ENCODE assay signal across 33 cellular contexts in genomic region chr3:157065201-157065600, GRCh38.
DNase-seq lines count a peak whose midpoint lies in the region; ATAC-seq and TF ChIP-seq lines count a peak whose summit lies in the region.
"Had no signal": no experiment of that assay in that cellular context is flagged by ENCODE, and none has a peak within 500 bp of the region (broad histone marks: within the 10 kb centered on the region; RNA-seq: fewer than 3 reads in every experiment).

No MANE protein-coding gene starts in this region.

- H3K4me3 Mint-ChIP-seq in T-helper 17 cell, result no peak overlapping the region
- H3K4me3 Mint-ChIP-seq in stimulated activated memory B cell treated with anti-CD40 and anti-IgM and Interleukin-4, amounts not matched to agents 10 μg/mL and 1 μg/mL and 100 μg/mL, for 72 hours, result no peak overlapping the region
- H3K4me3 Mint-ChIP-seq: brain; neural crest cell; stimulated activated naive CD8-positive, alpha-beta T cell treated with anti-CD3 and anti-CD28 coated beads, Interleukin-15, Interleukin-2, amounts not matched to agents 100 ng/mL and 50 ng/mL, for 24 hours had no signal

- H3K4me1 ChIP-seq in testis, result no peaks in the 10 kb centered on the region
- H3K4me1 ChIP-seq: uterus had no signal

- H3K9me3 ChIP-seq in T-helper 17 cell (ENCODE audit: control insufficient read depth, low read length, poor library complexity, severe bottlenecking), result no peaks in the 10 kb centered on the region
- H3K9me3 ChIP-seq in testis, result no peaks in the 10 kb centered on the region
- H3K9me3 ChIP-seq: Caco-2, left ventricle myocardium inferior, uterus had no signal

- peaks cover 5% of the 10 kb centered on the region for H3K27me3 Mint-ChIP-seq in T-helper 17 cell
- H3K27me3 Mint-ChIP-seq in stimulated activated memory B cell treated with anti-CD40 and anti-IgM and Interleukin-4, amounts not matched to agents 10 μg/mL and 1 μg/mL and 100 μg/mL, for 72 hours, result peaks cover 8% of the 10 kb centered on the region
- H3K27me3 Mint-ChIP-seq: brain had no signal

- H3K27me3 ChIP-seq in testis, result no peaks in the 10 kb centered on the region
- H3K27me3 ChIP-seq: hepatocyte, uterus had no signal

- H3K36me3 Mint-ChIP-seq in T-helper 17 cell (ENCODE audit: low read depth), result no peaks in the 10 kb centered on the region
- H3K36me3 Mint-ChIP-seq in stimulated activated memory B cell treated with anti-CD40 and anti-IgM and Interleukin-4, amounts not matched to agents 10 μg/mL and 1 μg/mL and 100 μg/mL, for 72 hours, result no peaks in the 10 kb centered on the region
- H3K36me3 Mint-ChIP-seq: brain had no signal

- no peak for TF ChIP-seq CTCF in testis (IDR thresholded peaks at IDR 0.05)

- peaks cover 31% of the 10 kb centered on the region for H3K4me1 Mint-ChIP-seq in T-helper 17 cell
- peaks cover 30% of the 10 kb centered on the region for H3K4me1 Mint-ChIP-seq in stimulated activated memory B cell treated with anti-CD40 and anti-IgM and Interleukin-4, amounts not matched to agents 10 μg/mL and 1 μg/mL and 100 μg/mL, for 72 hours

- no peak for ATAC-seq in T-helper 17 cell
- ATAC-seq in stimulated activated memory B cell treated with anti-CD40 and anti-IgM and Interleukin-4, amounts not matched to agents 10 μg/mL and 1 μg/mL and 100 μg/mL, for 72 hours, result no peak
- no peak for ATAC-seq in GM21423 (IDR thresholded peaks at IDR 0.05; ENCODE audit: unreplicated experiment)

- H3K36me3 ChIP-seq in testis (ENCODE audit: low read depth, missing control alignments), result no peaks in the 10 kb centered on the region
- H3K36me3 ChIP-seq: left ventricle myocardium inferior, uterus had no signal

- H3K9me3 Mint-ChIP-seq in stimulated activated memory B cell treated with anti-CD40 and anti-IgM and Interleukin-4, amounts not matched to agents 10 μg/mL and 1 μg/mL and 100 μg/mL, for 72 hours, result no peaks in the 10 kb centered on the region
- H3K9me3 Mint-ChIP-seq: activated T-helper 2 cell treated with anti-CD3 and anti-CD28 coated beads, Interferon-gamma antibody, Interleukin-2, Interleukin-4, amounts not matched to agents 10 μg/mL and 5 μg/mL and 100 μg/mL, durations not matched to agents 14 hours and 24 hours and 36 hours; neural crest cell; stimulated activated naive CD8-positive, alpha-beta T cell treated with anti-CD3 and anti-CD28 coated beads, Interleukin-15, Interleukin-2, amounts not matched to agents 100 ng/mL and 50 ng/mL, for 24 hours had no signal

- TF ChIP-seq POLR2A in testis (IDR thresholded peaks at IDR 0.05), result no peak

- peak in 2 of 3 experiments; percentile 24 to 64 for DNase-seq in NCI-H1417 (lab: John Stamatoyannopoulos, UW)
- no peak for DNase-seq in NCI-H1417 treated with DMSO at 0.1 percent for 48 hours (lab: John Stamatoyannopoulos, UW)
- no peak for DNase-seq in T-helper 17 cell
- peak; percentile 63 for DNase-seq in iPS DF 19.7 (ENCODE audit: low read depth, low spot score)
- no peak for DNase-seq in testis
- DNase-seq in NOMO-1 (lab: John Stamatoyannopoulos, UW; ENCODE audit: unreplicated experiment in 2 of 2), result no peak
- DNase-seq: 8988T; activated CD4-positive, alpha-beta T cell treated with anti-CD3 and anti-CD28 coated beads for 4 hours; activated naive CD4-positive, alpha-beta T cell treated with anti-CD3 and anti-CD28 coated beads, Interleukin-2, amount 50 U/mL, for 16 hours; amniotic stem cell; Caco-2; cerebellar nuclear complex; DMS79; GF-D8; Kasumi-1; left ventricle myocardium inferior; mesenchymal stem cell; NCI-H1694; NCI-H2171 treated with DMSO at 0.1 percent for 48 hours; NCI-H524; right cardiac atrium; SIG-M5; stimulated activated CD4-positive, alpha-beta T cell treated with anti-CD3 and anti-CD28 coated beads, Interleukin-1b, Interleukin-23, amount 100 ng/mL, for 48 hours; uterus had no signal

- H3K4me3 ChIP-seq in testis, result no peak overlapping the region
- H3K4me3 ChIP-seq: hepatocyte, left ventricle myocardium inferior, smooth muscle cell, uterus had no signal

- intact Hi-C loops in testis (cut with DNase I; ENCODE audit: low total_unique reads), result no loop called here

- no peak overlapping the region for H3K27ac ChIP-seq in testis
- H3K27ac ChIP-seq: C4-2B, hepatocyte, left ventricle myocardium inferior, uterus had no signal

- 78 to 85% methylated on average over 5 of the region's 5 CpGs for WGBS in testis, 2 donors

- peak overlapping the region; percentile 92 for H3K27ac Mint-ChIP-seq in T-helper 17 cell
- H3K27ac Mint-ChIP-seq in stimulated activated memory B cell treated with anti-CD40 and anti-IgM and Interleukin-4, amounts not matched to agents 10 μg/mL and 1 μg/mL and 100 μg/mL, for 72 hours, result peak overlapping the region; percentile 69
- H3K27ac Mint-ChIP-seq: activated T-helper 2 cell treated with anti-CD3 and anti-CD28 coated beads, Interferon-gamma antibody, Interleukin-2, Interleukin-4, amounts not matched to agents 10 μg/mL and 5 μg/mL and 100 μg/mL, durations not matched to agents 14 hours and 24 hours and 36 hours; stimulated activated naive CD8-positive, alpha-beta T cell treated with anti-CD3 and anti-CD28 coated beads, Interleukin-15, Interleukin-2, amounts not matched to agents 100 ng/mL and 50 ng/mL, for 24 hours had no signal

Comparison
In these comparisons a context has a peak if more than half of its experiments do, and no peak if none do; other contexts are left out.
1. DNase-seq: peak in NCI-H1417 (2 of 3) and iPS DF 19.7 (single experiment); none in NCI-H1417 treated with DMSO at 0.1 percent for 48 hours (single experiment), T-helper 17 cell (0 of 3), testis (single experiment) and NOMO-1 (0 of 2).